ENCODE assay signal across 15 cellular contexts in the genomic region with DNA sequence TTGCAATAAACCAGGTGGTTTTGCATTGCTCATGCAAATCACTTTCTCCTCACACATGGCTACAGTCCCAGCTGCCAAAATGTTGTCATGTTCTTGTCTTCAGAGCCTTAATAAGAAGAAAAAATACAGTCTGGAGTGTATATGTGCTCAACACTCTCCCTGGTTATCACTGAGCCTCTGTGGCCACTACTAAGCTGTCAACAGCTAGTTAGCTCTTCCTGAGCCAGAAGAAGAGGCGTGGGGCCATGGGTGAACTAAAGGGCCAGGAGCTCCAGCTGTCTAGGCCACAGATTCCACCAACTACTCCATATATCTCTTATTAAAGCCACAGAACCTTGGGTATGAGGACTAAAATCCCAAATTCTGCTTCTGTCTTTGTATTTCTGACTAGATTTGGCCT.
DNase-seq lines count a peak whose midpoint lies in the region; ATAC-seq and TF ChIP-seq lines count a peak whose summit lies in the region.
"Had no signal": no experiment of that assay in that cellular context is flagged by ENCODE, and none has a peak within 500 bp of the region (broad histone marks: within the 10 kb centered on the region; RNA-seq: fewer than 3 reads in every experiment).

No MANE protein-coding gene starts in this region.

- H3K9me3 ChIP-seq in cardiac muscle cell (ENCODE audit: low read depth) (no peaks in the 10 kb centered on the region), right atrium auricular region (no peaks in the 10 kb centered on the region)
- H3K9me3 ChIP-seq: A549 had no signal

- no peak overlapping the region for H3K4me3 ChIP-seq in cardiac muscle cell
- H3K4me3 ChIP-seq in right atrium auricular region: no peak overlapping the region
- H3K4me3 ChIP-seq: A549 had no signal

- DNase-seq in cardiac muscle cell (ENCODE audit: low read depth in 1 of 2, low spot score in 1 of 2) (peak; percentile 18 to 61), right atrium auricular region (ENCODE audit: low spot score) (no peak), NCI-H526 treated with DMSO at 0.1 percent for 48 hours (lab: John Stamatoyannopoulos, UW) (peak; percentile 78), left cardiac atrium (no peak), T1000 (lab: John Stamatoyannopoulos, UW) (no peak), NCI-H2107 (lab: John Stamatoyannopoulos, UW) (no peak)
- DNase-seq: CD8-positive, alpha-beta T cell; COR-L47; DMS53; GF-D8; HCEC 1CT; HFFc6 had no signal

- no peaks in the 10 kb centered on the region for H3K27me3 ChIP-seq in cardiac muscle cell
- no peaks in the 10 kb centered on the region for H3K27me3 ChIP-seq in right atrium auricular region

- intact Hi-C loops in left cardiac atrium (cut with DNase I): no loop called here

- H3K27ac ChIP-seq in cardiac muscle cell (no peak overlapping the region), right atrium auricular region (no peak overlapping the region)
- H3K27ac ChIP-seq: A549 had no signal

- TF ChIP-seq CTCF in cardiac muscle cell (IDR thresholded peaks at IDR 0.05; ENCODE audit: low read depth, low read length) (no peak), right atrium auricular region (IDR thresholded peaks at IDR 0.05) (no peak)

- H3K4me1 ChIP-seq in cardiac muscle cell (ENCODE audit: low read depth) (peaks cover 12% of the 10 kb centered on the region), right atrium auricular region (no peaks in the 10 kb centered on the region)
- H3K4me1 ChIP-seq: A549 had no signal

- peak; percentile 91 to 92 for ATAC-seq in left cardiac atrium
- no peak for ATAC-seq in GM21360 (IDR thresholded peaks at IDR 0.05; ENCODE audit: unreplicated experiment)
- ATAC-seq: A549; CD8-positive, alpha-beta T cell; HepG2 had no signal

- H3K36me3 ChIP-seq in cardiac muscle cell (no peaks in the 10 kb centered on the region), right atrium auricular region (no peaks in the 10 kb centered on the region)

Comparison
In these comparisons a context has a peak if more than half of its experiments do, and no peak if none do; other contexts are left out.
1. DNase-seq: peak in cardiac muscle cell (2 of 2) and NCI-H526 treated with DMSO at 0.1 percent for 48 hours (single experiment); none in right atrium auricular region (single experiment), left cardiac atrium (single experiment), T1000 (single experiment) and NCI-H2107 (single experiment).